ENCODE assay signal across 11 cellular contexts in genomic region chr18:449374-449773, GRCh38. TPM values are rescaled to one million over a fixed set of nuclear protein-coding genes. Genes with fewer than 3 reads are reported as not detected.
DNase-seq lines count a peak whose midpoint lies in the region; FAIRE-seq and TF ChIP-seq lines count a peak whose summit lies in the region.
"Had no signal": no experiment of that assay in that cellular context is flagged by ENCODE, and none has a peak within 500 bp of the region (broad histone marks: within the 10 kb centered on the region; RNA-seq: fewer than 3 reads in every experiment).

No MANE protein-coding gene starts in this region.

- no peaks in the 10 kb centered on the region for H3K36me3 ChIP-seq in right atrium auricular region
- H3K36me3 ChIP-seq in stomach: no peaks in the 10 kb centered on the region
- H3K36me3 ChIP-seq: tibial nerve had no signal

- POLR2A ChIA-PET in activated CD4-positive, alpha-beta memory T cell treated with anti-CD3 and anti-CD28 coated beads for 36 hours (lab: Charles Lee): interaction anchor here (0.6 kb wide), 1 partner anchor 15 kb away, joined by 3 read pairs; no protein-coding TSS in a partner anchor

- no peaks in the 10 kb centered on the region for H3K36me3 Mint-ChIP-seq in activated CD4-positive, alpha-beta memory T cell treated with anti-CD3 and anti-CD28 coated beads for 36 hours

- H3K27ac Mint-ChIP-seq in activated CD4-positive, alpha-beta memory T cell treated with anti-CD3 and anti-CD28 coated beads for 36 hours: no peak overlapping the region

- H3K27ac ChIP-seq in right atrium auricular region (peak overlapping the region; percentile 8 to 35), stomach (peak overlapping the region; percentile 26 to 74 (median 47))
- H3K27ac ChIP-seq: tibial nerve had no signal

- intact Hi-C loops in stomach (cut with DNase I; ENCODE audit: low total_unique reads): no loop called here
- intact Hi-C loops in activated CD4-positive, alpha-beta memory T cell treated with anti-CD3 and anti-CD28 coated beads for 36 hours (cut with micrococcal nuclease): no loop called here

- TF ChIP-seq POLR2A in stomach (IDR thresholded peaks at IDR 0.05): no peak

- H3K4me3 ChIP-seq in right atrium auricular region: no peak overlapping the region
- no peak overlapping the region for H3K4me3 ChIP-seq in stomach
- H3K4me3 ChIP-seq: tibial nerve had no signal

- peaks cover 19% of the 10 kb centered on the region for H3K9me3 Mint-ChIP-seq in activated CD4-positive, alpha-beta memory T cell treated with anti-CD3 and anti-CD28 coated beads for 36 hours

- H3K9me3 ChIP-seq in right atrium auricular region: peaks cover 0 to 22% of the 10 kb centered on the region in 2 donors
- peaks cover 9 to 24% (median 16%) of the 10 kb centered on the region in 4 donors for H3K9me3 ChIP-seq in stomach

- TF ChIP-seq EP300 in stomach (IDR thresholded peaks at IDR 0.05): no peak

- peaks cover 5% of the 10 kb centered on the region for H3K27me3 Mint-ChIP-seq in activated CD4-positive, alpha-beta memory T cell treated with anti-CD3 and anti-CD28 coated beads for 36 hours

- DNase-seq in NCI-H2171 treated with DMSO at 0.1 percent for 48 hours (lab: John Stamatoyannopoulos, UW) (peak; percentile 14), NCI-H2171 (lab: John Stamatoyannopoulos, UW) (no peak), SW480 (ENCODE audit: low spot score) (peak; percentile 64), right atrium auricular region (ENCODE audit: low spot score) (no peak), stomach (peak; percentile 74), HTR-8/SVneo (ENCODE audit: insufficient read length, low spot score) (no peak), A172 (ENCODE audit: low spot score) (no peak)
- DNase-seq in activated CD4-positive, alpha-beta memory T cell treated with anti-CD3 and anti-CD28 coated beads for 36 hours: no peak
- DNase-seq: NCI-H526 treated with DMSO at 0.1 percent for 48 hours, T1000 had no signal

- FAIRE-seq in HTR-8/SVneo (lab: Jason Lieb, UNC): no peak

- TF ChIP-seq CTCF in right atrium auricular region (IDR thresholded peaks at IDR 0.05) (no peak), stomach (IDR thresholded peaks at IDR 0.05) (no peak)

- H3K27me3 ChIP-seq in right atrium auricular region (no peaks in the 10 kb centered on the region), stomach (no peaks in the 10 kb centered on the region)
- H3K27me3 ChIP-seq: tibial nerve had no signal

- WGBS in stomach, 5 donors: 15 to 33% (median 22%) methylated on average over 6 to 8 of the region's 8 CpGs

- no peak overlapping the region for H3K4me3 Mint-ChIP-seq in activated CD4-positive, alpha-beta memory T cell treated with anti-CD3 and anti-CD28 coated beads for 36 hours

- H3K4me1 ChIP-seq in right atrium auricular region (peaks cover 0 to 10% of the 10 kb centered on the region in 2 donors), stomach (peaks cover 10 to 30% (median 21%) of the 10 kb centered on the region in 4 donors)

- CTCF ChIA-PET in activated CD4-positive, alpha-beta memory T cell treated with anti-CD3 and anti-CD28 coated beads for 36 hours (lab: Charles Lee): no interaction called here

- H3K4me1 Mint-ChIP-seq in activated CD4-positive, alpha-beta memory T cell treated with anti-CD3 and anti-CD28 coated beads for 36 hours (ENCODE audit: low read depth): no peaks in the 10 kb centered on the region

RNA-seq across cellular contexts. Expression of gene COLEC12, which starts 51.1 kb away (rescaled TPM):
- 10 to 100 TPM; 10.9 to 15.3 TPM for total RNA-seq in right atrium auricular region
- 10 to 100 TPM in 2 of 5 donors, 1 to 10 TPM in 3; 5.2 to 37.5 (median 8.0) TPM for total RNA-seq in stomach
- 1 to 10 TPM; 1.7 to 2.1 (median 1.8) TPM for polyA plus RNA-seq in stomach
- total RNA-seq in activated CD4-positive, alpha-beta memory T cell treated with anti-CD3 and anti-CD28 coated beads for 36 hours: not detected
- total RNA-seq in A172 (2014; rRNA removed; shearing (Covaris generic)): 0.02 TPM in 1 of 2 replicates, not detected in the other

Comparison
In these comparisons a context has a peak if more than half of its experiments do, and no peak if none do; other contexts are left out.
1. DNase-seq: peak in NCI-H2171 treated with DMSO at 0.1 percent for 48 hours (single experiment), SW480 (single experiment) and stomach (single experiment); none in NCI-H2171 (single experiment), right atrium auricular region (single experiment), activated CD4-positive, alpha-beta memory T cell treated with anti-CD3 and anti-CD28 coated beads for 36 hours (single experiment), HTR-8/SVneo (single experiment) and A172 (single experiment).